ENCODE assay signal across 1 cellular context in the genomic region with DNA sequence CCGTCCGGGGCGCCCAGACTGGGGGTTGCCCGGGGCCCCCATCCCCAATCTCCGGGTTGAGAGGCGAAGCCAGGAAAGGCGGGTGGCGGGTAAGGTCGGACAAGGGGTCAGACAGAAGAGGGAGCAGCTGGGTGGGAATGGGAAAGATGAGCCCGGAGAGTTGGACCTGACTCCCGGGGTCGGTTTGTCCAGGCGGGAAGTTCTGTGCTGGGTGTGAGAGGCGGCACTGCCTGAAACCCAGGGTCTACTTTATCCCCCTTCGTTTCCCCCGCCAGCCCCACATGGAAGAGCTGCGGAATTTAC.
TF ChIP-seq lines count a peak whose summit lies in the region.

No MANE protein-coding gene starts in this region.

TF ChIP-seq in endothelial cell of umbilical vein, 7 proteins besides CTCF, POLR2A, EP300 and RAD21:
- TF ChIP-seq EZH2 (IDR thresholded peaks at IDR 0.05; ENCODE audit: borderline replicate concordance, low read depth, low read length, severe bottlenecking) = no peak
- TF ChIP-seq, protein P1, sequence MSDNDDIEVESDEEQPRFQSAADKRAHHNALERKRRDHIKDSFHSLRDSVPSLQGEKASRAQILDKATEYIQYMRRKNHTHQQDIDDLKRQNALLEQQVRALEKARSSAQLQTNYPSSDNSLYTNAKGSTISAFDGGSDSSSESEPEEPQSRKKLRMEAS (IDR thresholded peaks at IDR 0.05; ENCODE audit: insufficient read depth, insufficient read length) = no peak
- no peak for TF ChIP-seq FOS (IDR thresholded peaks at IDR 0.05; ENCODE audit: borderline replicate concordance, insufficient read depth, low read length)
- no peak for TF ChIP-seq JUN (IDR thresholded peaks at IDR 0.05; ENCODE audit: borderline replicate concordance, insufficient read depth, insufficient read length, low read depth)
- no peak for TF ChIP-seq GATA2 (IDR thresholded peaks at IDR 0.05; ENCODE audit: insufficient read depth, insufficient read length, low read depth, low read length)
- no peak for TF ChIP-seq MYC (IDR thresholded peaks at IDR 0.05; ENCODE audit: low read depth, low read length)
- no peak for TF ChIP-seq POLR2AphosphoS5 (IDR thresholded peaks at IDR 0.05; ENCODE audit: insufficient read depth, low read depth, low read length)
